Comparison of ENCODE assay signal across 15 cellular contexts in genomic region chr7:2929321-2930201, GRCh38.
DNase-seq lines count a peak whose midpoint lies in the region; ATAC-seq and TF ChIP-seq lines count a peak whose summit lies in the region.
"Had no signal": no experiment of that assay in that cellular context is flagged by ENCODE, and none has a peak within 500 bp of the region (broad histone marks: within the 10 kb centered on the region; RNA-seq: fewer than 3 reads in every experiment).

No MANE protein-coding gene starts in this region.

- no peaks in the 10 kb centered on the region for H4K20me1 ChIP-seq in OCI-LY1 (ENCODE audit: insufficient read depth, low read length)

- no peak for ATAC-seq in stimulated activated effector memory CD8-positive, alpha-beta T cell treated with anti-CD3 and anti-CD28 coated beads, Interleukin-12 subunit alpha, Interleukin-12 subunit beta, amount 100 ng/mL, for 72 hours
- ATAC-seq: naive thymus-derived CD4-positive, alpha-beta T cell; psoas muscle had no signal

- TF ChIP-seq CTCF in OCI-LY1 (IDR thresholded peaks at IDR 0.05; ENCODE audit: low read length): no peak

- H3K79me2 ChIP-seq in OCI-LY1 (ENCODE audit: insufficient read depth, low read length): no peaks in the 10 kb centered on the region

- peak overlapping the region; percentile 92 for H3K27ac ChIP-seq in OCI-LY1 (ENCODE audit: low read depth, low read length, poor library complexity, severe bottlenecking)
- H3K27ac ChIP-seq: psoas muscle had no signal

- H3K4me2 ChIP-seq in OCI-LY1 (ENCODE audit: low read length): peak overlapping the region; percentile 45; the same call in 1 of the 2 replicates

- peaks cover 31% of the 10 kb centered on the region for H3K4me1 ChIP-seq in OCI-LY1 (ENCODE audit: insufficient read depth, low read length, severe bottlenecking)
- H3K4me1 ChIP-seq: psoas muscle had no signal

- peak; percentile 39 for DNase-seq in activated effector memory CD4-positive, alpha-beta T cell treated with anti-CD3 and anti-CD28 coated beads, Interleukin-2, amount 50 U/mL, for 16 hours
- no peak for DNase-seq in activated effector memory CD4-positive, alpha-beta T cell treated with Interleukin-2 at 50 U/mL for 16 hours
- DNase-seq in islet precursor cell (peak; percentile 40), NCI-H1092 treated with DMSO at 0.1 percent for 48 hours (lab: John Stamatoyannopoulos, UW) (no peak), superior temporal gyrus (ENCODE audit: extremely low spot score) (no peak)
- DNase-seq in stimulated activated effector memory CD8-positive, alpha-beta T cell treated with anti-CD3 and anti-CD28 coated beads, Interleukin-12 subunit alpha, Interleukin-12 subunit beta, amount 100 ng/mL, for 72 hours (ENCODE audit: low spot score in 2 of 2): no peak
- no peak for DNase-seq in activated CD4-positive, alpha-beta T cell treated with anti-CD3 and anti-CD28 coated beads, Interleukin-2, amount 50 U/mL, for 4 hours
- DNase-seq: activated CD4-positive, CD25-positive, alpha-beta regulatory T cell; activated CD8-positive, alpha-beta memory T cell treated with anti-CD3 and anti-CD28 coated beads, Interleukin-2, amount 50 U/mL, for 4 hours; central memory CD4-positive, alpha-beta T cell; KG1; naive thymus-derived CD4-positive, alpha-beta T cell; NCI-H1436 treated with DMSO at 0.1 percent for 48 hours; psoas muscle had no signal

- no peaks in the 10 kb centered on the region for H3K9me3 Mint-ChIP-seq in stimulated activated effector memory CD8-positive, alpha-beta T cell treated with anti-CD3 and anti-CD28 coated beads, Interleukin-12 subunit alpha, Interleukin-12 subunit beta, amount 100 ng/mL, for 72 hours

- no peaks in the 10 kb centered on the region for H3K9me3 ChIP-seq in OCI-LY1 (ENCODE audit: low read length)
- H3K9me3 ChIP-seq: psoas muscle had no signal

- peaks cover 88% of the 10 kb centered on the region for H3K36me3 Mint-ChIP-seq in stimulated activated effector memory CD8-positive, alpha-beta T cell treated with anti-CD3 and anti-CD28 coated beads, Interleukin-12 subunit alpha, Interleukin-12 subunit beta, amount 100 ng/mL, for 72 hours

- no peaks in the 10 kb centered on the region for H3F3A ChIP-seq in OCI-LY1 (ENCODE audit: insufficient read depth, low read length)

- no peaks in the 10 kb centered on the region for H3K27me3 ChIP-seq in OCI-LY1 (ENCODE audit: insufficient read depth, low read length)

- H3K4me1 Mint-ChIP-seq in stimulated activated effector memory CD8-positive, alpha-beta T cell treated with anti-CD3 and anti-CD28 coated beads, Interleukin-12 subunit alpha, Interleukin-12 subunit beta, amount 100 ng/mL, for 72 hours: peaks cover 18% of the 10 kb centered on the region

- peak overlapping the region; percentile 75 for H3K27ac Mint-ChIP-seq in stimulated activated effector memory CD8-positive, alpha-beta T cell treated with anti-CD3 and anti-CD28 coated beads, Interleukin-12 subunit alpha, Interleukin-12 subunit beta, amount 100 ng/mL, for 72 hours

- H3K4me3 ChIP-seq in OCI-LY1 (ENCODE audit: low read depth, low read length, poor library complexity, severe bottlenecking): no peak overlapping the region
- H3K4me3 ChIP-seq: psoas muscle had no signal

- H3K36me3 ChIP-seq in OCI-LY1 (ENCODE audit: insufficient read depth, low read length): peaks cover 30% of the 10 kb centered on the region

- H3K4me3 Mint-ChIP-seq in stimulated activated effector memory CD8-positive, alpha-beta T cell treated with anti-CD3 and anti-CD28 coated beads, Interleukin-12 subunit alpha, Interleukin-12 subunit beta, amount 100 ng/mL, for 72 hours: no peak overlapping the region
- H3K4me3 Mint-ChIP-seq: naive thymus-derived CD4-positive, alpha-beta T cell had no signal

- H3K9me2 ChIP-seq in OCI-LY1 (ENCODE audit: low read depth, low read length): no peaks in the 10 kb centered on the region

- H2AFZ ChIP-seq in OCI-LY1 (ENCODE audit: low read length): no peak overlapping the region

- no peak overlapping the region; the same call in 1 of the 2 replicates for H3K9ac ChIP-seq in OCI-LY1 (ENCODE audit: low read length)

Comparison
In these comparisons a context has a peak if more than half of its experiments do, and no peak if none do; other contexts are left out.
1. DNase-seq: peak in activated effector memory CD4-positive, alpha-beta T cell treated with anti-CD3 and anti-CD28 coated beads, Interleukin-2, amount 50 U/mL, for 16 hours (single experiment) and islet precursor cell (single experiment); none in activated effector memory CD4-positive, alpha-beta T cell treated with Interleukin-2 at 50 U/mL for 16 hours (single experiment), stimulated activated effector memory CD8-positive, alpha-beta T cell treated with anti-CD3 and anti-CD28 coated beads, Interleukin-12 subunit alpha, Interleukin-12 subunit beta, amount 100 ng/mL, for 72 hours (0 of 2), NCI-H1092 treated with DMSO at 0.1 percent for 48 hours (single experiment), superior temporal gyrus (single experiment) and activated CD4-positive, alpha-beta T cell treated with anti-CD3 and anti-CD28 coated beads, Interleukin-2, amount 50 U/mL, for 4 hours (0 of 2).